In the genomic region with DNA sequence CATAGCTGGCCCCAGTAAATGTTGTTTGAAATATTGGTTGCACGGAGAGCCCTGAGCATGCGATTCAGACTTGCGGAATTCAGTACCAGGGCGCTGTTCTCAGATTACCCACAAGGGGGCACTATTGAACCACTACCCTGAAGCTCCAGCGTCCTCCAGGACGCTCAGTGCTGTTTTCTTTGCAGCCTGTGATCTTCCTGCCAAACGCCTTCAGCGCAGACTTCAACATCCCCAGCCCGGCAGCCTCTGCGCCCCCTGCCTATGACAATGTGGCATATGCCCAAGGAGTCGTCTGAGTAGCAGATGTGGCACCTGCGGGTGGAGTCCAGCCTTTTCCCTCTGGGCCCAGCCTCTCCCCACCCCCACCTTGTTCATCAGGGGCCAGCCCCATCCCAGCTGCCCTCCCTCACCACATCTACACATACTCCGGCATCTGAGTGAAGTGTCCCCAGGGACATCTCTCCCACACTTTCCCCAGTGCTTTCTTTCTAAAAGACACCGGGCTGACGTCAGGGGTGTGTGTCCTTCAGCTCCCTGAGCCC, we compare ENCODE assay signal across 8 cellular contexts. TPM values are rescaled to one million over a fixed set of nuclear protein-coding genes. Genes with fewer than 3 reads are reported as not detected.
DNase-seq lines count a peak whose midpoint lies in the region; ATAC-seq and TF ChIP-seq lines count a peak whose summit lies in the region.

No MANE protein-coding gene starts in this region.

- no peaks in the 10 kb centered on the region for H3K79me2 ChIP-seq in fibroblast of lung (ENCODE audit: control insufficient read depth, insufficient read depth, low read length)

- no peaks in the 10 kb centered on the region for H3K9me3 ChIP-seq in fibroblast of lung (ENCODE audit: control insufficient read depth, insufficient read depth, low read depth, low read length)
- no peaks in the 10 kb centered on the region for H3K9me3 ChIP-seq in neutrophil

- H3K27ac ChIP-seq in fibroblast of lung (ENCODE audit: insufficient read depth, low read length) (no peak overlapping the region), neutrophil (no peak overlapping the region), substantia nigra (ENCODE audit: low read depth, low read length, poor library complexity, severe bottlenecking) (no peak overlapping the region)

- ATAC-seq in GM21576 (IDR thresholded peaks at IDR 0.05; ENCODE audit: unreplicated experiment): peak; percentile 72

- DNase-seq in DMS53 (lab: John Stamatoyannopoulos, UW): peak; percentile 92
- peak; percentile 87 for DNase-seq in KG1 (lab: John Stamatoyannopoulos, UW)
- peak; percentile 28 for DNase-seq in OCI-M2 (lab: John Stamatoyannopoulos, UW; ENCODE audit: unreplicated experiment)
- DNase-seq in activated T-cell treated with anti-CD3 and anti-CD28 coated beads, Interleukin-2, amount 50 U/mL, for 1 hour: peak; percentile 76
- DNase-seq in fibroblast of lung (ENCODE audit: low read depth in 2 of 2): peak; percentile 75 to 91
- peak in 44 of 49 donors; percentile 11 to 85 (median 61) for DNase-seq in substantia nigra (lab: John Stamatoyannopoulos, UW)

- no peaks in the 10 kb centered on the region for H3K36me3 ChIP-seq in fibroblast of lung (ENCODE audit: control insufficient read depth, insufficient read depth, low read length)
- H3K36me3 ChIP-seq in neutrophil: no peaks in the 10 kb centered on the region

- H3K4me1 ChIP-seq in fibroblast of lung (ENCODE audit: control insufficient read depth, extremely low read depth, insufficient read depth, low read length): peaks cover 5% of the 10 kb centered on the region
- H3K4me1 ChIP-seq in neutrophil (ENCODE audit: control insufficient read depth in 1 of 2, insufficient read depth in 1 of 2, low read depth in 1 of 2, low read length in 1 of 2): no peaks in the 10 kb centered on the region

- TF ChIP-seq CTCF in fibroblast of lung (conservative IDR thresholded peaks at IDR 0.05 in 1 of 2, IDR thresholded peaks at IDR 0.05 in 1 of 2; ENCODE audit: low read depth in 1 of 2, low read length in 2 of 2) (peak; percentile 92 to 97), neutrophil (IDR thresholded peaks at IDR 0.05) (peak; percentile 57)

- H2AFZ ChIP-seq in fibroblast of lung (ENCODE audit: low read length): no peak overlapping the region

- H3K4me3 ChIP-seq in fibroblast of lung (replicated peaks in 1 of 4; ENCODE audit: control extremely low read depth in 1 of 4, insufficient read depth in 1 of 4, low read depth in 3 of 4, low read length in 4 of 4) (no peak overlapping the region), neutrophil (ENCODE audit: low read depth in 1 of 2, low read length in 1 of 2) (no peak overlapping the region)

- H3K27me3 ChIP-seq in fibroblast of lung (ENCODE audit: control insufficient read depth, insufficient read depth, low read length) (no peaks in the 10 kb centered on the region), neutrophil (peaks cover 5% of the 10 kb centered on the region)

- H3K9ac ChIP-seq in fibroblast of lung (ENCODE audit: insufficient read depth, low read length): no peak overlapping the region

- no peaks in the 10 kb centered on the region for H4K20me1 ChIP-seq in fibroblast of lung (ENCODE audit: control insufficient read depth, extremely low read depth, insufficient read depth, low read length)

- no peak overlapping the region for H3K4me2 ChIP-seq in fibroblast of lung (ENCODE audit: extremely low read depth, insufficient read depth, low read length)

RNA-seq across cellular contexts. Expression of a gene that starts 9.6 kb away (rescaled TPM):
- total RNA-seq in fibroblast of lung: not detected in 2 replicates
- polyA plus RNA-seq in fibroblast of lung: not detected in 2 replicates
- polyA plus RNA-seq in fibroblast of lung (2012): not detected in 2 replicates
- not detected in 2 replicates for polyA minus RNA-seq in fibroblast of lung (ENCODE audit: low replicate concordance)

RNA-seq across cellular contexts. Expression of a gene that starts 18.8 kb away (rescaled TPM):
- total RNA-seq in fibroblast of lung: not detected in 2 replicates
- not detected in 2 replicates for polyA plus RNA-seq in fibroblast of lung
- polyA plus RNA-seq in fibroblast of lung (2012): not detected in 2 replicates
- not detected in 2 replicates for polyA minus RNA-seq in fibroblast of lung (ENCODE audit: low replicate concordance)

RNA-seq across cellular contexts. Expression of a gene that starts 51.0 kb away (rescaled TPM):
- not detected in 2 replicates for total RNA-seq in fibroblast of lung
- not detected in 2 replicates for polyA plus RNA-seq in fibroblast of lung
- polyA plus RNA-seq in fibroblast of lung (2012): not detected in 2 replicates
- polyA minus RNA-seq in fibroblast of lung (ENCODE audit: low replicate concordance): not detected in 2 replicates

Comparison
In these comparisons a context has a peak if more than half of its experiments do, and no peak if none do; other contexts are left out.
1. DNase-seq: peak in every context shown above with its lines; median percentile 92 in DMS53; 87 in KG1; 83 in fibroblast of lung; 76 in activated T-cell treated with anti-CD3 and anti-CD28 coated beads, Interleukin-2, amount 50 U/mL, for 1 hour; 61 in substantia nigra; 28 in OCI-M2.